Comparison of ENCODE assay signal across 8 cellular contexts in genomic region chr1:216420746-216421145, GRCh38.
"Had no signal": no experiment of that assay in that cellular context is flagged by ENCODE, and none has a peak within 500 bp of the region (broad histone marks: within the 10 kb centered on the region; RNA-seq: fewer than 3 reads in every experiment).

No MANE protein-coding gene starts in this region.

- H2AFZ ChIP-seq: GM23338 had no signal

- H3K4me3 Mint-ChIP-seq: GM23338, HFFc6 had no signal

- H3K9me3 Mint-ChIP-seq: GM23338, HFFc6 had no signal

- ATAC-seq: GM23338, HCT116 had no signal

- H3K4me2 ChIP-seq: GM23338 had no signal

- H3K27ac ChIP-seq: HL-60 had no signal

- H3K27ac Mint-ChIP-seq: GM23338, HFFc6 had no signal

- DNase-seq: H7, HFFc6, IMR-90 had no signal

- H3K4me3 ChIP-seq: GM23338, HAP-1 had no signal

- H3K9me3 ChIP-seq: HAP-1 had no signal

- FAIRE-seq: H1 had no signal

- H3K36me3 ChIP-seq: HAP-1 had no signal
